1 cellular context compared by ENCODE assay signal in genomic region chr13:28477709-28477973, GRCh38.
TF ChIP-seq lines count a peak whose summit lies in the region.

No MANE protein-coding gene starts in this region.

TF ChIP-seq in GM23338, 12 proteins besides CTCF, POLR2A, EP300 and RAD21 (continued from another document):
- TF ChIP-seq ZNF462 (CRISPR knock-in tag; IDR thresholded peaks at IDR 0.05) (no peak), ZNF114 (CRISPR knock-in tag; IDR thresholded peaks at IDR 0.05) (no peak), NANOG (IDR thresholded peaks at IDR 0.05; ENCODE audit: borderline replicate concordance) (no peak)
TF ChIP-seq in GM23338: peak in this region for 0.
